Comparison of ENCODE assay signal across 21 cellular contexts in the genomic region with DNA sequence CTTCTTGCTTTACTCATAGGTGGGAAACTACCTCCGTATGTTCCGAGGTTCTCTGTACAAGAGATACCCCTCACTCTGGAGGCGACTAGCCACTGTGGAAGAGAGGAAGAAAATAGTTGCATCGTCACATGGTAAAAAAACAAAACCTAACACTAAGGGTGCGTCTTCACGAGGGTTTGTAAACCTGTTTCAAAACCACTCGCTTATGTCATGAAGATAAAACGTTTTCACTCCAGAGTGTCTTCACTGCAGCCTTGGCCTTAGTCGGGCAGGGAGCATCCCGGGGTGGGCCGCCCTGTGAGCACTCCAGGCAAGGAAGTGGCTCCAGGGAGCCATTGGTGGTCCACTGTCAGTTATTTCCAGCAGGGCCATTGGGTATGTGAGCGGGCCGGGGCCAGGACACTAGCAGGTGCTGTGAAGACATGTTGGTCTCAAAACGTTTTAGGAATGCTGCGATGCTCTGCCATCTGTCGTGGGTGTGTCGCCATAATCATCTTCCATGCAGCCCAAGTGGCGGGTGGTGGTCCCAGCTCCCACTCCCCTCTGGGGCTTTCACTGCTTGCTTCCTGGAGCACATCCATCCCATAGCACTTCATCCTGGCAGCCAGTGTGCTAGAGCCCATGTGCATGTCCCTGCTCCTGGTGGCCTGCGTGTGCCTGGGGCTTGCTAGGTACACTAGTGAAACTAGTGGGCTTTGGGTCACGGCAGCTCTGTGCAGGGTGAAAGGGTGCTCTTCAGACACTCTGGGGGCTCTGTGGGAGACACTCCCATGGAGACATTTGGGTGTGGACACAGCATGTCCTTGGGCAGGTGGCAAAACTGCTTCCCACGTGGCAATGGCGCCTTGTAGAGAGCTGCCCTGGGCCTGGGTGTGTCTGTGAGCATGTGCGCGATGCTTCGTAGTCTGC. TPM values are rescaled to one million over a fixed set of nuclear protein-coding genes. Genes with fewer than 3 reads are reported as not detected.
DNase-seq lines count a peak whose midpoint lies in the region; ATAC-seq, FAIRE-seq and TF ChIP-seq lines count a peak whose summit lies in the region.
"Had no signal": no experiment of that assay in that cellular context is flagged by ENCODE, and none has a peak within 500 bp of the region (broad histone marks: within the 10 kb centered on the region; RNA-seq: fewer than 3 reads in every experiment).

No MANE protein-coding gene starts in this region.

- ATAC-seq in GM18502 (IDR thresholded peaks at IDR 0.05; ENCODE audit: poor library complexity, unreplicated experiment) = no peak
- ATAC-seq: gastrocnemius medialis, right lobe of liver had no signal

- H3K27ac Mint-ChIP-seq in activated naive CD4-positive, alpha-beta T cell treated with anti-CD3 and anti-CD28 coated beads, Interleukin-2, amount 10 ng/mL, durations not matched to agents 7 days and 5 days = peak overlapping the region; percentile 13
- peak overlapping the region in 4 of 5 experiments; percentile 48 to 76 (median 68) for H3K27ac Mint-ChIP-seq in brain
- H3K27ac Mint-ChIP-seq: neural progenitor cell had no signal

- H3K4me1 Mint-ChIP-seq in activated naive CD4-positive, alpha-beta T cell treated with anti-CD3 and anti-CD28 coated beads, Interleukin-2, amount 10 ng/mL, durations not matched to agents 7 days and 5 days = peaks cover 34% of the 10 kb centered on the region
- H3K4me1 Mint-ChIP-seq in brain = peaks cover 54% of the 10 kb centered on the region

- H3K4me3 Mint-ChIP-seq in activated naive CD4-positive, alpha-beta T cell treated with anti-CD3 and anti-CD28 coated beads, Interleukin-2, amount 10 ng/mL, durations not matched to agents 7 days and 5 days = no peak overlapping the region
- H3K4me3 Mint-ChIP-seq in brain = peak overlapping the region in 2 of 5 experiments; percentile 44 to 73
- H3K4me3 Mint-ChIP-seq: activated naive CD4-positive, alpha-beta T cell treated with anti-CD3 and anti-CD28 coated beads, Interleukin-2, amount 50 U/mL, for 24 hours; neural progenitor cell had no signal

- no peaks in the 10 kb centered on the region for H3K27me3 Mint-ChIP-seq in activated naive CD4-positive, alpha-beta T cell treated with anti-CD3 and anti-CD28 coated beads, Interleukin-2, amount 10 ng/mL, durations not matched to agents 7 days and 5 days
- H3K27me3 Mint-ChIP-seq in brain = no peaks in the 10 kb centered on the region
- H3K27me3 Mint-ChIP-seq: activated naive CD4-positive, alpha-beta T cell treated with anti-CD3 and anti-CD28 coated beads, Interleukin-2, amount 50 U/mL, for 24 hours had no signal

- DNase-seq in activated naive CD4-positive, alpha-beta T cell treated with anti-CD3 and anti-CD28 coated beads, Interleukin-2, amount 10 ng/mL, durations not matched to agents 7 days and 5 days = no peak
- DNase-seq in activated naive CD4-positive, alpha-beta T cell treated with Interleukin-2 at 50 U/mL for 16 hours = no peak
- DNase-seq in myocyte (ENCODE audit: low read depth) (peak; percentile 66), urothelium cell line (ENCODE audit: low spot score) (no peak), activated gamma-delta T cell treated with Interleukin-2 at 50 U/mL for 16 hours (no peak), HPDE6-E6E7 (ENCODE audit: extremely low spot score) (no peak)
- DNase-seq: ACHN; caudate nucleus; gastrocnemius medialis; NCI-H2107; NCI-H69; stimulated activated CD4-positive, alpha-beta T cell treated with anti-CD3 and anti-CD28 coated beads, Interleukin-4, amount 100 ng/mL, for 24 hours; SW 1271 had no signal

- no peaks in the 10 kb centered on the region for H3K9me3 Mint-ChIP-seq in activated naive CD4-positive, alpha-beta T cell treated with anti-CD3 and anti-CD28 coated beads, Interleukin-2, amount 10 ng/mL, durations not matched to agents 7 days and 5 days
- no peaks in the 10 kb centered on the region for H3K9me3 Mint-ChIP-seq in brain
- H3K9me3 Mint-ChIP-seq: activated naive CD4-positive, alpha-beta T cell treated with anti-CD3 and anti-CD28 coated beads, Interleukin-2, amount 50 U/mL, for 24 hours; neural progenitor cell had no signal

- peak; percentile 53 for FAIRE-seq in urothelium cell line (lab: Jason Lieb, UNC)

- no peak for TF ChIP-seq CTCF in brain (conservative IDR thresholded peaks at IDR 0.05)

- CTCF ChIA-PET in activated naive CD4-positive, alpha-beta T cell treated with anti-CD3 and anti-CD28 coated beads, Interleukin-2, amount 10 ng/mL, durations not matched to agents 7 days and 5 days (lab: Charles Lee) = interaction anchor here (0.9 to 1.7 kb wide), 2 partner anchors 14 to 20 kb away, joined by 3 to 5 read pairs; a partner anchor contains a TSS

- peaks cover 31% of the 10 kb centered on the region for H3K36me3 Mint-ChIP-seq in activated naive CD4-positive, alpha-beta T cell treated with anti-CD3 and anti-CD28 coated beads, Interleukin-2, amount 10 ng/mL, durations not matched to agents 7 days and 5 days
- peaks cover 58% of the 10 kb centered on the region for H3K36me3 Mint-ChIP-seq in brain

RNA-seq across cellular contexts. Expression of a gene that starts 5.2 kb away (rescaled TPM):
- polyA plus RNA-seq in brain (ENCODE audit: insufficient read depth, low read depth, low replicate concordance) = 231 TPM
- 58.8 and 62.9 TPM in 2 replicates for total RNA-seq in myocyte
- 122 TPM for polyA plus RNA-seq in myocyte (2012)

RNA-seq across cellular contexts. Expression of a gene that starts 19.3 kb away (rescaled TPM):
- polyA plus RNA-seq in brain (ENCODE audit: insufficient read depth, low read depth, low replicate concordance) = 8.4 TPM
- total RNA-seq in myocyte = 51.5 and 67.7 TPM in 2 replicates
- 303 TPM for polyA plus RNA-seq in myocyte (2012)

RNA-seq across cellular contexts. Expression of a gene that starts 24.2 kb away (rescaled TPM):
- polyA plus RNA-seq in brain (ENCODE audit: insufficient read depth, low read depth, low replicate concordance) = 332 TPM
- 2.7 and 19.8 TPM in 2 replicates for total RNA-seq in myocyte
- 140 TPM for polyA plus RNA-seq in myocyte (2012)

RNA-seq across cellular contexts. Expression of a gene that starts 29.2 kb away (rescaled TPM):
- not detected for polyA plus RNA-seq in brain (ENCODE audit: insufficient read depth, low read depth, low replicate concordance)
- 1.2 TPM in 1 of 2 replicates, not detected in the other for total RNA-seq in myocyte
- 0.34 TPM for polyA plus RNA-seq in myocyte (2012)
- total RNA-seq: gastrocnemius medialis, Peyer's patch, right lobe of liver had no signal

RNA-seq across cellular contexts. Expression of a gene that starts 37.8 kb away (rescaled TPM):
- 2.7 TPM for polyA plus RNA-seq in brain (ENCODE audit: insufficient read depth, low read depth, low replicate concordance)
- 0.51 TPM in 1 of 2 replicates, not detected in the other for total RNA-seq in myocyte
- 0.25 TPM for polyA plus RNA-seq in myocyte (2012)
- total RNA-seq: lung microvascular endothelial cell, tibial nerve had no signal
